In the genomic region with DNA sequence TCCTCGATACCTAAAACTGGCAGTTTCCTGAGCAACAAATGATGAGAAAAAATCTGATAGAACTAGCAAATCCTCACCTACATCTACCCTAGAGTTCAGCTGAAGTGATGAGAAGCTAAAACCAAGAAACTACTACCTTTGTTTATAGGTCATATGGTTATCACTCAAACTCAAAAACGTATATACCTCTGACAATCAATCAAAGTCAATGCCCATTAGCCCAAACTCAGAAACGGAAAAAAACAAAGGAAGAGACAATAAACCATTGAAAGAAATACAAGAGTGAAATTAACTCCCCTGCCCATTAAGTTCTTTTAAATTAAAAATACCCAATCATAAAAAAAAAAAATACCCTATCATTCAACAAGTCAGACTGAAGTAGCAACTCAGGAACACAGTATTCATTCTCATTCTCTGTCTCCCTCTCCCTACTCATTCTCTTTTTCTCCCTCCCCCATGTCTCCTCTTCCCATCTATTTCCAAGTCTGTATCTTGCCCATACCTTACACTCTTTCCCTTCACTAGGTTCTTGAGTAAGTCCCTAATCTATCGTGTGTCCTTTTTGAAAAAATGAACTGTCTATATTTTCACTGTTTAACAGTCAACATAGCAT, we compare ENCODE assay signal across 19 cellular contexts.
"Had no signal": no experiment of that assay in that cellular context is flagged by ENCODE, and none has a peak within 500 bp of the region (broad histone marks: within the 10 kb centered on the region; RNA-seq: fewer than 3 reads in every experiment).

No MANE protein-coding gene starts in this region.

- H3K4me3 ChIP-seq: heart left ventricle, lung, testis, tibial nerve, upper lobe of right lung, vagina had no signal

- H3K4me1 Mint-ChIP-seq: stimulated activated naive CD8-positive, alpha-beta T cell treated with anti-CD3 and anti-CD28 coated beads, Interleukin-15, amount 100 ng/mL, for 72 hours had no signal

- H3K27me3 ChIP-seq: heart left ventricle, testis, tibial nerve, upper lobe of right lung, vagina had no signal

- H3K9me3 ChIP-seq: heart left ventricle, testis, tibial nerve, upper lobe of right lung, vagina had no signal

- H3K4me1 ChIP-seq: upper lobe of right lung had no signal

- H3K27ac Mint-ChIP-seq: naive thymus-derived CD4-positive, alpha-beta T cell; nephron progenitor cell; stimulated activated naive B cell treated with anti-CD40 and anti-IgM and Interleukin-4, amounts not matched to agents 10 μg/mL and 1 μg/mL and 100 μg/mL, for 72 hours; stimulated activated naive CD8-positive, alpha-beta T cell treated with anti-CD3 and anti-CD28 coated beads, Interleukin-15, amount 100 ng/mL, for 72 hours had no signal

- DNase-seq: dermis blood vessel endothelial cell; foreskin melanocyte; heart left ventricle; hippocampal formation; left colon; left ventricle myocardium superior; mesendoderm; naive thymus-derived CD4-positive, alpha-beta T cell; nephron progenitor cell; stimulated activated CD4-positive, alpha-beta T cell treated with anti-CD3 and anti-CD28 coated beads, Interleukin-2, amount 100 ng/mL, for 24 hours; stimulated activated CD4-positive, alpha-beta T cell treated with anti-CD3 and anti-CD28 coated beads, Interleukin-4, amount 100 ng/mL, for 4 hours; stimulated activated naive B cell treated with anti-CD40 and anti-IgM and Interleukin-4, amounts not matched to agents 10 μg/mL and 1 μg/mL and 100 μg/mL, for 72 hours; stimulated activated naive CD8-positive, alpha-beta T cell treated with anti-CD3 and anti-CD28 coated beads, Interleukin-15, amount 100 ng/mL, for 72 hours; testis; upper lobe of right lung had no signal

- H3K9me3 Mint-ChIP-seq: nephron progenitor cell; stimulated activated naive B cell treated with anti-CD40 and anti-IgM and Interleukin-4, amounts not matched to agents 10 μg/mL and 1 μg/mL and 100 μg/mL, for 72 hours; stimulated activated naive CD8-positive, alpha-beta T cell treated with anti-CD3 and anti-CD28 coated beads, Interleukin-15, amount 100 ng/mL, for 72 hours had no signal

- H3K27ac ChIP-seq: heart left ventricle, testis, tibial nerve, upper lobe of right lung, vagina had no signal

- H3K4me3 Mint-ChIP-seq: naive thymus-derived CD4-positive, alpha-beta T cell; nephron progenitor cell; stimulated activated naive B cell treated with anti-CD40 and anti-IgM and Interleukin-4, amounts not matched to agents 10 μg/mL and 1 μg/mL and 100 μg/mL, for 72 hours; stimulated activated naive CD8-positive, alpha-beta T cell treated with anti-CD3 and anti-CD28 coated beads, Interleukin-15, amount 100 ng/mL, for 72 hours had no signal

- H3K36me3 Mint-ChIP-seq: naive thymus-derived CD4-positive, alpha-beta T cell; stimulated activated naive B cell treated with anti-CD40 and anti-IgM and Interleukin-4, amounts not matched to agents 10 μg/mL and 1 μg/mL and 100 μg/mL, for 72 hours had no signal

- H3K36me3 ChIP-seq: heart left ventricle, tibial nerve, upper lobe of right lung, vagina had no signal

- ATAC-seq: heart left ventricle; left colon; left ventricle myocardium superior; naive thymus-derived CD4-positive, alpha-beta T cell; sciatic nerve; stimulated activated naive B cell treated with anti-CD40 and anti-IgM and Interleukin-4, amounts not matched to agents 10 μg/mL and 1 μg/mL and 100 μg/mL, for 72 hours; stimulated activated naive CD8-positive, alpha-beta T cell treated with anti-CD3 and anti-CD28 coated beads, Interleukin-15, amount 100 ng/mL, for 72 hours; upper lobe of right lung had no signal
